1 cellular context compared by ENCODE assay signal in genomic region chr1:21721271-21721985, GRCh38.
TF ChIP-seq lines count a peak whose summit lies in the region.

No MANE protein-coding gene starts in this region.

TF ChIP-seq in GM23338, 12 proteins besides CTCF, POLR2A, EP300 and RAD21 (continued from another document):
- TF ChIP-seq ZNF462 (CRISPR knock-in tag; IDR thresholded peaks at IDR 0.05) (no peak), EZH2 (IDR thresholded peaks at IDR 0.05; ENCODE audit: low read depth, unreplicated experiment) (no peak), CREB1 (CRISPR knock-in tag; IDR thresholded peaks at IDR 0.05; ENCODE audit: low read depth) (no peak), POLR2AphosphoS5 (IDR thresholded peaks at IDR 0.05; ENCODE audit: low read depth) (no peak), ZNF331 (CRISPR knock-in tag; IDR thresholded peaks at IDR 0.05; ENCODE audit: low read depth) (no peak)
- TF ChIP-seq, protein P1, sequence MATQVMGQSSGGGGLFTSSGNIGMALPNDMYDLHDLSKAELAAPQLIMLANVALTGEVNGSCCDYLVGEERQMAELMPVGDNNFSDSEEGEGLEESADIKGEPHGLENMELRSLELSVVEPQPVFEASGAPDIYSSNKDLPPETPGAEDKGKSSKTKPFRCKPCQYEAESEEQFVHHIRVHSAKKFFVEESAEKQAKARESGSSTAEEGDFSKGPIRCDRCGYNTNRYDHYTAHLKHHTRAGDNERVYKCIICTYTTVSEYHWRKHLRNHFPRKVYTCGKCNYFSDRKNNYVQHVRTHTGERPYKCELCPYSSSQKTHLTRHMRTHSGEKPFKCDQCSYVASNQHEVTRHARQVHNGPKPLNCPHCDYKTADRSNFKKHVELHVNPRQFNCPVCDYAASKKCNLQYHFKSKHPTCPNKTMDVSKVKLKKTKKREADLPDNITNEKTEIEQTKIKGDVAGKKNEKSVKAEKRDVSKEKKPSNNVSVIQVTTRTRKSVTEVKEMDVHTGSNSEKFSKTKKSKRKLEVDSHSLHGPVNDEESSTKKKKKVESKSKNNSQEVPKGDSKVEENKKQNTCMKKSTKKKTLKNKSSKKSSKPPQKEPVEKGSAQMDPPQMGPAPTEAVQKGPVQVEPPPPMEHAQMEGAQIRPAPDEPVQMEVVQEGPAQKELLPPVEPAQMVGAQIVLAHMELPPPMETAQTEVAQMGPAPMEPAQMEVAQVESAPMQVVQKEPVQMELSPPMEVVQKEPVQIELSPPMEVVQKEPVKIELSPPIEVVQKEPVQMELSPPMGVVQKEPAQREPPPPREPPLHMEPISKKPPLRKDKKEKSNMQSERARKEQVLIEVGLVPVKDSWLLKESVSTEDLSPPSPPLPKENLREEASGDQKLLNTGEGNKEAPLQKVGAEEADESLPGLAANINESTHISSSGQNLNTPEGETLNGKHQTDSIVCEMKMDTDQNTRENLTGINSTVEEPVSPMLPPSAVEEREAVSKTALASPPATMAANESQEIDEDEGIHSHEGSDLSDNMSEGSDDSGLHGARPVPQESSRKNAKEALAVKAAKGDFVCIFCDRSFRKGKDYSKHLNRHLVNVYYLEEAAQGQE (IDR thresholded peaks at IDR 0.05; ENCODE audit: unreplicated experiment), result no peak
